ENCODE assay signal across 9 cellular contexts in the genomic region with DNA sequence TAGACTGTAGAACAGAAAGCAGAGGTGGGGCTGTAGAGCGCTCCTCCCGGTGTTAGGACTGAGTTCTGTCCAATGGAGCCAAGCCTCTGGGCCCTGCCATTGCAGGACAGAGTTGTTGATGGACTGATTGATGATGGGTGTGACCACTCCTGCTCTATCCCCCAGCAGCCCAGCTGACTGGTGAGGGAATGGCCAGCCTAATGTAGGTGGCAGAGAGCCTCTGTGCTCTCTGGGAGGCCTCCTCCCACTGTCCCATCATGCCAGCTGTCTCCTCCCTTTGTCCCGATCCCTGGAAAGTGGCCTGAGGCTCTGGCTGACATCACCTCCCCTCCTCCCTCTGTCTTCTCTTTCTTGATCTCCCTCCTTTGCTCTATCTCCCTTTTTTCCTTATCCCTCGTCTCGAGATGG. TPM values are rescaled to one million over a fixed set of nuclear protein-coding genes. Genes with fewer than 3 reads are reported as not detected.
DNase-seq lines count a peak whose midpoint lies in the region; ATAC-seq lines count a peak whose summit lies in the region.
"Had no signal": no experiment of that assay in that cellular context is flagged by ENCODE, and none has a peak within 500 bp of the region (broad histone marks: within the 10 kb centered on the region; RNA-seq: fewer than 3 reads in every experiment).

No MANE protein-coding gene starts in this region.

- peak overlapping the region; percentile 97 for H3K27ac ChIP-seq in caudate nucleus (ENCODE audit: low read depth, low read length)

- H3K27ac Mint-ChIP-seq in activated CD4-positive, alpha-beta T cell treated with anti-CD3 and anti-CD28 coated beads, Interleukin-2, amount 10 ng/mL, durations not matched to agents 24 days and 14 days: no peak overlapping the region

- H3K9me3 ChIP-seq in iPS-18c (ENCODE audit: control insufficient read depth, insufficient read depth, low read length): no peaks in the 10 kb centered on the region

- intact Hi-C loops in activated CD4-positive, alpha-beta T cell treated with anti-CD3 and anti-CD28 coated beads, Interleukin-2, amount 10 ng/mL, durations not matched to agents 24 days and 14 days (cut with micrococcal nuclease): no loop called here

- ATAC-seq in HG02970 (IDR thresholded peaks at IDR 0.05; ENCODE audit: low FRiP score, unreplicated experiment): no peak

- H3K4me3 Mint-ChIP-seq in activated CD4-positive, alpha-beta T cell treated with anti-CD3 and anti-CD28 coated beads, Interleukin-2, amount 10 ng/mL, durations not matched to agents 24 days and 14 days: no peak overlapping the region

- peak; percentile 43 for DNase-seq in GM03348 (ENCODE audit: low spot score)
- DNase-seq in caudate nucleus (lab: John Stamatoyannopoulos, UW): peak in 55 of 61 donors; percentile 17 to 81 (median 63)
- DNase-seq in skeletal muscle cell (ENCODE audit: low read depth): no peak
- DNase-seq in NCI-H1417 treated with DMSO at 0.1 percent for 48 hours (lab: John Stamatoyannopoulos, UW): no peak
- DNase-seq in GM19240 (ENCODE audit: insufficient read length, low spot score): no peak
- no peak for DNase-seq in activated CD4-positive, alpha-beta T cell treated with anti-CD3 and anti-CD28 coated beads, Interleukin-2, amount 10 ng/mL, durations not matched to agents 24 days and 14 days
- DNase-seq: central memory CD4-positive, alpha-beta T cell had no signal

- no peaks in the 10 kb centered on the region for H3K36me3 Mint-ChIP-seq in activated CD4-positive, alpha-beta T cell treated with anti-CD3 and anti-CD28 coated beads, Interleukin-2, amount 10 ng/mL, durations not matched to agents 24 days and 14 days (ENCODE audit: low read depth)

- H3K9me3 Mint-ChIP-seq in activated CD4-positive, alpha-beta T cell treated with anti-CD3 and anti-CD28 coated beads, Interleukin-2, amount 10 ng/mL, durations not matched to agents 24 days and 14 days: no peaks in the 10 kb centered on the region

- H3K4me1 Mint-ChIP-seq in activated CD4-positive, alpha-beta T cell treated with anti-CD3 and anti-CD28 coated beads, Interleukin-2, amount 10 ng/mL, durations not matched to agents 24 days and 14 days: no peaks in the 10 kb centered on the region

- peaks cover 49% of the 10 kb centered on the region for H3K27me3 Mint-ChIP-seq in activated CD4-positive, alpha-beta T cell treated with anti-CD3 and anti-CD28 coated beads, Interleukin-2, amount 10 ng/mL, durations not matched to agents 24 days and 14 days

- H3K4me3 ChIP-seq in iPS-18c (ENCODE audit: insufficient read depth, low read depth, low read length): peak overlapping the region; percentile 78
- peak overlapping the region; percentile 51 for H3K4me3 ChIP-seq in skeletal muscle cell (ENCODE audit: low read depth, low read length)

RNA-seq across cellular contexts. Expression of gene EFS, which starts 0.8 kb away (rescaled TPM):
- total RNA-seq in activated CD4-positive, alpha-beta T cell treated with anti-CD3 and anti-CD28 coated beads, Interleukin-2, amount 10 ng/mL, durations not matched to agents 24 days and 14 days: not detected in 2 replicates

RNA-seq across cellular contexts. Expression of gene IL25, which starts 8.4 kb away (rescaled TPM):
- not detected in 2 replicates for total RNA-seq in activated CD4-positive, alpha-beta T cell treated with anti-CD3 and anti-CD28 coated beads, Interleukin-2, amount 10 ng/mL, durations not matched to agents 24 days and 14 days

RNA-seq across cellular contexts. Expression of gene SLC22A17, which starts 11.5 kb away (rescaled TPM):
- 2.0 and 2.3 TPM in 2 replicates for total RNA-seq in activated CD4-positive, alpha-beta T cell treated with anti-CD3 and anti-CD28 coated beads, Interleukin-2, amount 10 ng/mL, durations not matched to agents 24 days and 14 days

RNA-seq across cellular contexts. Expression of gene CMTM5, which starts 12.7 kb away (rescaled TPM):
- total RNA-seq in activated CD4-positive, alpha-beta T cell treated with anti-CD3 and anti-CD28 coated beads, Interleukin-2, amount 10 ng/mL, durations not matched to agents 24 days and 14 days: not detected in 2 replicates

RNA-seq across cellular contexts. Expression of gene PABPN1, which starts 42.9 kb away (rescaled TPM):
- total RNA-seq in activated CD4-positive, alpha-beta T cell treated with anti-CD3 and anti-CD28 coated beads, Interleukin-2, amount 10 ng/mL, durations not matched to agents 24 days and 14 days: 277 and 278 TPM in 2 replicates

Comparison
In these comparisons a context has a peak if more than half of its experiments do, and no peak if none do; other contexts are left out.
1. DNase-seq: peak in GM03348 (single experiment) and caudate nucleus (55 of 61); none in skeletal muscle cell (single experiment), NCI-H1417 treated with DMSO at 0.1 percent for 48 hours (single experiment), GM19240 (single experiment) and activated CD4-positive, alpha-beta T cell treated with anti-CD3 and anti-CD28 coated beads, Interleukin-2, amount 10 ng/mL, durations not matched to agents 24 days and 14 days (single experiment).